ENCODE assay signal across 1 cellular context in the genomic region with DNA sequence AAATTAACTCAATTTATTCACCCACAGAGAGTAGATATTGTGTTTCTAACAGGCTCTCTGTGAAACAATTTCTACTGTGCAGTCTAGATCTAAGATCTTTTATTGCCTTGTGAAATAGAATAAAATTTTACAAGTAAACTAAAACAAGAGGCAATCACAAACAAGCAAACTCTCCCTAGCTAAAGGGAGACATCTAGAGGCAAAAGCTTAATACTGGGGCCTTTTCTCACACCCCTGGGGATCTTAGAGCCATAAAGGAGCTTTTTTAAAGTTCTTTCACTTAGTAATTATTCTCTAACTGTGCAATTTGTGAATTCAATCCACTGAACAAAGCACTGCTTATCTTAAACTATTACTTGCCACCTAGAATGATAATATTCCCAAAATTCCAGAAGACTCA.
TF ChIP-seq lines count a peak whose summit lies in the region.

No MANE protein-coding gene starts in this region.

TF ChIP-seq in endothelial cell of umbilical vein, 7 proteins besides CTCF, POLR2A, EP300 and RAD21:
- TF ChIP-seq EZH2 (IDR thresholded peaks at IDR 0.05; ENCODE audit: borderline replicate concordance, low read depth, low read length, severe bottlenecking) (no peak), POLR2AphosphoS5 (IDR thresholded peaks at IDR 0.05; ENCODE audit: insufficient read depth, low read depth, low read length) (no peak), MYC (IDR thresholded peaks at IDR 0.05; ENCODE audit: low read depth, low read length) (no peak)
